In the genomic region with DNA sequence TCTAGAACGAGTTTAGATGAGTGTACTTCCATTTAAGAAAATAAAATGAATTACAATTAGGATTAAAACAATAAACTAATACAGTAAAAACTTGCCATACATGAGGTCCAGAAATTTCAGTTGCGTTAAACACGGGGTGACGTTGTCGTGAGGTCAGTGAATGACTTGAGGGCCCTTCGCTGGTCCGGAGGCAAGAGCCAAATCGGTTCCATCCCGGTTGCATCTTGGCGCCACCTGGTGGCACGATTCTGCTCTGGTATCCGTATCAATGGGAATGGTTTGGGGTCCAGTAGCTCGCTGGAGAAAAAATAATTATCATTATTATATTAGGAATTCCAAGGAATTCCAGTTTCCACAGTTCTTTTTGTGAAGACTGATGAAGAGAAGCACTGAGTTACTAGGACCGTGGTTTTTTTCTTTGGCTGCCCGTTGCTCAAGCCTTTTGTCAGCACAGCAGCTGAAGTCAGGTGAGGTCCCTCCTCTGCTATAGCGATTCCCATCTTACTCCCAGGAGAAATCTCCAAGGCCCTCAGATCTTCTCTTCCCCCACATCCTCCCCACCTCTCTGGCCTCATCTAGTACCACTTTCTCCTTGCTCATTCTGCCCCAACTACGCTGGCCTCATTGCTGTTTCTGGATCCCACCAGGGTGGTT, we compare ENCODE assay signal across 8 cellular contexts.
A peak's percentile ranks its signal among the peaks of the same experiment; 100 is the strongest.
DNase-seq lines count a peak whose midpoint lies in the region; ATAC-seq and TF ChIP-seq lines count a peak whose summit lies in the region.

No MANE protein-coding gene starts in this region.

- no peak for TF ChIP-seq POLR2A in erythroblast (IDR thresholded peaks at IDR 0.05; ENCODE audit: low read length)

- no peaks in the 10 kb centered on the region for H3K9me3 ChIP-seq in NT2/D1 (ENCODE audit: insufficient read depth, low read length)

- H3K27ac Mint-ChIP-seq in nephron = no peak overlapping the region

- peaks cover 13% of the 10 kb centered on the region for H3K9me3 Mint-ChIP-seq in nephron

- peak; percentile 77 for DNase-seq in NT2/D1 (ENCODE audit: low read depth, low spot score)
- DNase-seq in activated CD8-positive, alpha-beta memory T cell treated with anti-CD3 and anti-CD28 coated beads, Interleukin-2, amount 50 U/mL, for 48 hours = peak; percentile 91
- peak; percentile 49 to 73 for DNase-seq in erythroblast (lab: John Stamatoyannopoulos, UW)
- DNase-seq in stromal cell of bone marrow (ENCODE audit: low read depth) = peak; percentile 38

- no peaks in the 10 kb centered on the region for H3K27me3 ChIP-seq in NT2/D1 (ENCODE audit: insufficient read depth, insufficient read length)

- no peaks in the 10 kb centered on the region for H3K36me3 Mint-ChIP-seq in nephron (ENCODE audit: low read depth)

- no peaks in the 10 kb centered on the region for H3K36me3 ChIP-seq in NT2/D1 (ENCODE audit: insufficient read depth, insufficient read length, low read length)

- H3K4me1 ChIP-seq in NT2/D1 (ENCODE audit: insufficient read depth, insufficient read length) = no peaks in the 10 kb centered on the region

- H3K4me3 ChIP-seq in NT2/D1 (ENCODE audit: insufficient read length, low read depth) = no peak overlapping the region

- H3K4me1 Mint-ChIP-seq in nephron = no peaks in the 10 kb centered on the region

- TF ChIP-seq CTCF in GM12873 (IDR thresholded peaks at IDR 0.05; ENCODE audit: insufficient read depth, low read depth, low read length, missing control alignments) (peak; percentile 81), nephron (IDR thresholded peaks at IDR 0.05; ENCODE audit: unreplicated experiment in 3 of 3) (peak; percentile 74 to 82 (median 74))

- H3K4me3 Mint-ChIP-seq in nephron = no peak overlapping the region

- H3K9ac ChIP-seq in NT2/D1 (ENCODE audit: insufficient read length, low read depth) = no peak overlapping the region

- ATAC-seq in HG03521 (IDR thresholded peaks at IDR 0.05; ENCODE audit: unreplicated experiment) (peak; percentile 51), HG03469 (IDR thresholded peaks at IDR 0.05; ENCODE audit: unreplicated experiment) (no peak)

- H3K27me3 Mint-ChIP-seq in nephron (ENCODE audit: low read depth) = no peaks in the 10 kb centered on the region

Comparison
In these comparisons a context has a peak if more than half of its experiments do, and no peak if none do; other contexts are left out.
1. DNase-seq: peak in every context shown above with its lines; median percentile 91 in activated CD8-positive, alpha-beta memory T cell treated with anti-CD3 and anti-CD28 coated beads, Interleukin-2, amount 50 U/mL, for 48 hours; 77 in NT2/D1; 61 in erythroblast; 38 in stromal cell of bone marrow.